ENCODE assay signal across 10 cellular contexts in genomic region chr2:197709140-197709539, GRCh38. TPM values are rescaled to one million over a fixed set of nuclear protein-coding genes. Genes with fewer than 3 reads are reported as not detected.
DNase-seq lines count a peak whose midpoint lies in the region; ATAC-seq, FAIRE-seq and TF ChIP-seq lines count a peak whose summit lies in the region.
"Not testable (repeated sequence)": the region's sequence is repeated elsewhere in the genome, so short reads cannot be mapped to it uniquely, and the experiment has no call there.
"Had no signal": no experiment of that assay in that cellular context is flagged by ENCODE, and none has a peak within 500 bp of the region (broad histone marks: within the 10 kb centered on the region; RNA-seq: fewer than 3 reads in every experiment).

No MANE protein-coding gene starts in this region.

- H3K4me1 ChIP-seq in ACC112 (ENCODE audit: control insufficient read depth, insufficient read depth, low read length, unreplicated experiment) = peaks cover 14% of the 10 kb centered on the region
- H3K4me1 ChIP-seq in H9 (ENCODE audit: insufficient read depth, low read length); H1 (replicated peaks in 1 of 4; ENCODE audit: control insufficient read depth in 3 of 4, insufficient read depth in 4 of 4, low read length in 3 of 4): not testable (repeated sequence)
- H3K4me1 ChIP-seq in MM.1S (ENCODE audit: low read length) = peaks cover 24% of the 10 kb centered on the region
- H3K4me1 ChIP-seq in smooth muscle cell (ENCODE audit: low read depth) = peaks cover 33% of the 10 kb centered on the region

- H4K8ac ChIP-seq in H9 (replicated peaks; ENCODE audit: insufficient read length, low read depth, low read length); H1 (ENCODE audit: extremely low read depth, insufficient read depth, low read length): not testable (repeated sequence)

- peaks cover 14% of the 10 kb centered on the region for H3F3A ChIP-seq in MM.1S (ENCODE audit: insufficient read depth, low read length)
- not testable (repeated sequence) for H3F3A ChIP-seq in smooth muscle cell (ENCODE audit: low read depth)

- H3K56ac ChIP-seq in H9 (ENCODE audit: insufficient read length, low read depth, low read length); H1 (replicated peaks; ENCODE audit: insufficient read length, low read depth, low read length): not testable (repeated sequence)

- not testable (repeated sequence) for H2BK20ac ChIP-seq in H9 (ENCODE audit: low read depth, low read length, poor library complexity, severe bottlenecking); H1 (ENCODE audit: low read length)

- not testable (repeated sequence) for H3K9me2 ChIP-seq in MM.1S (replicated peaks; ENCODE audit: insufficient read depth, low read length)

- H3K9ac ChIP-seq in H9 (ENCODE audit: extremely low read depth, insufficient read length, low read length); MM.1S (ENCODE audit: low read length); H1 (replicated peaks in 1 of 4; ENCODE audit: extremely low read depth in 1 of 4, low read depth in 3 of 4, low read length in 3 of 4); smooth muscle cell (ENCODE audit: low read depth): not testable (repeated sequence)

- not testable (repeated sequence) for DNase-seq in H9; MM.1S; WTC11 (ENCODE audit: low spot score); activated naive CD8-positive, alpha-beta T cell treated with anti-CD3 and anti-CD28 coated beads for 36 hours; H1 (ENCODE audit: low read depth in 1 of 2, low spot score in 2 of 2); memory B cell (ENCODE audit: low spot score in 2 of 2); smooth muscle cell (lab: John Stamatoyannopoulos, UW; ENCODE audit: unreplicated experiment)

- TF ChIP-seq CTCF in H9 (conservative IDR thresholded peaks at IDR 0.05); MM.1S (IDR thresholded peaks at IDR 0.05; ENCODE audit: low read length); WTC11 (IDR thresholded peaks at IDR 0.05); H1 (IDR thresholded peaks at IDR 0.05; ENCODE audit: control extremely low read depth in 1 of 3, insufficient read depth in 1 of 3, low read depth in 1 of 3, low read length in 3 of 3); smooth muscle cell (IDR thresholded peaks at IDR 0.05; ENCODE audit: borderline replicate concordance, insufficient read depth, poor library complexity, severe bottlenecking): not testable (repeated sequence)

- CTCF ChIA-PET in WTC11 (lab: Charles Lee) = interaction anchor here (0.7 to 0.8 kb wide), 2 partner anchors 9 to 13 kb away, joined by 3 to 5 read pairs; no protein-coding TSS in a partner anchor
- CTCF ChIA-PET in H1 (lab: Charles Lee; ENCODE audit: partially characterized antibody) = interaction anchor here (0.7 to 1.1 kb wide), 2 partner anchors 37 to 55 kb away, joined by 3 read pairs; no protein-coding TSS in a partner anchor

- not testable (repeated sequence) for H3K4ac ChIP-seq in H9 (ENCODE audit: low read depth, low read length); H1 (replicated peaks; ENCODE audit: insufficient read length, low read depth, low read length)

- H3K27ac Mint-ChIP-seq in H9 = peak overlapping the region in 1 of 3 experiments; percentile 19; a peak in 1 of 7 replicates
- peak overlapping the region; percentile 83; the same call in 1 of the 2 replicates for H3K27ac Mint-ChIP-seq in WTC11
- not testable (repeated sequence) for H3K27ac Mint-ChIP-seq in activated naive CD8-positive, alpha-beta T cell treated with anti-CD3 and anti-CD28 coated beads for 36 hours; memory B cell

- H2BK5ac ChIP-seq in H9 (ENCODE audit: insufficient read length, low read length); H1 (ENCODE audit: low read depth, low read length): not testable (repeated sequence)

- not testable (repeated sequence) for H3K36me3 ChIP-seq in ACC112 (ENCODE audit: insufficient read depth, low read length); MM.1S (replicated peaks; ENCODE audit: insufficient read depth, low read length); smooth muscle cell (ENCODE audit: low read depth)
- H3K36me3 ChIP-seq in H1 (ENCODE audit: control insufficient read depth in 2 of 4, insufficient read depth in 4 of 4, low read length in 3 of 4) = peaks cover 3 to 16% (median 5%) of the 10 kb centered on the region in 4 experiments; a peak in 5 of 8 replicates

- not testable (repeated sequence) for TF ChIP-seq RAD21 in H1 (IDR thresholded peaks at IDR 0.05 in 1 of 2, conservative IDR thresholded peaks at IDR 0.05 in 1 of 2; ENCODE audit: low read depth in 2 of 2, low read length in 2 of 2)

- H2AFZ ChIP-seq in ACC112 (ENCODE audit: low read length, unreplicated experiment); H9 (ENCODE audit: low read length); MM.1S (ENCODE audit: low read length); H1 (ENCODE audit: low read length); smooth muscle cell (ENCODE audit: low read depth): not testable (repeated sequence)

- H4K5ac ChIP-seq in H9 (ENCODE audit: insufficient read length, low read depth, low read length); H1 (ENCODE audit: insufficient read length, low read depth, low read length): not testable (repeated sequence)

- H3K4me2 ChIP-seq in H9 (ENCODE audit: insufficient read depth, insufficient read length, low read length) (peak overlapping the region; percentile 40), MM.1S (ENCODE audit: low read depth, low read length) (peak overlapping the region; percentile 84; the same call in 1 of the 2 replicates), H1 (ENCODE audit: insufficient read depth in 1 of 2, low read depth in 2 of 2, low read length in 2 of 2) (peak overlapping the region; percentile 88 to 98; a peak in 3 of 4 replicates), smooth muscle cell (peak overlapping the region; percentile 100)

- peak overlapping the region; percentile 83; the same call in 1 of the 2 replicates for H3K4me3 ChIP-seq in ACC112 (ENCODE audit: low read depth, low read length)
- not testable (repeated sequence) for H3K4me3 ChIP-seq in MM.1S (ENCODE audit: low read length); smooth muscle cell
- H3K4me3 ChIP-seq in H1 (ENCODE audit: extremely low read depth in 1 of 4, insufficient read depth in 2 of 4, low read depth in 3 of 4, low read length in 4 of 4) = peak overlapping the region in 1 of 4 experiments; percentile 92; a peak in 2 of 8 replicates

- not testable (repeated sequence) for H3K27me3 ChIP-seq in ACC112 (ENCODE audit: insufficient read depth, low read length); H9 (ENCODE audit: insufficient read depth, low read length); MM.1S (replicated peaks; ENCODE audit: insufficient read depth, low read length); H1 (replicated peaks in 1 of 4; ENCODE audit: control insufficient read depth in 3 of 4, extremely low read depth in 1 of 4, insufficient read depth in 3 of 4, low read length in 3 of 4); smooth muscle cell (ENCODE audit: low read depth)

- no CpG with 5 or more reads among the region's 7 CpGs for WGBS in H9 (ENCODE audit: extremely low coverage, insufficient read length, low lambda C conversion rate)
- WGBS in H1 (ENCODE audit: extremely low coverage in 1 of 2, insufficient coverage in 1 of 2, insufficient read length in 1 of 2, insufficient replicate concordance in 2 of 2, low coverage in 1 of 2, low lambda C conversion rate in 2 of 2, missing lambda C conversion rate in 1 of 2), 2 experiments = 82% methylated on average over 7 of the region's 7 CpGs; no CpG with 5 or more reads in 1 of the 2 experiments
- WGBS in smooth muscle cell (ENCODE audit: low lambda C conversion rate) = 88% methylated on average over 7 of the region's 7 CpGs

- H3K14ac ChIP-seq in H9 (ENCODE audit: insufficient read depth, low read length); H1 (ENCODE audit: insufficient read length): not testable (repeated sequence)

- H3K23me2 ChIP-seq in H9 (ENCODE audit: insufficient read length, low read depth, low read length, poor library complexity, severe bottlenecking) (peaks cover 16% of the 10 kb centered on the region), H1 (ENCODE audit: low read depth, low read length) (peaks cover 22% of the 10 kb centered on the region)

- peak overlapping the region; percentile 26 to 87; a peak in 4 of 5 replicates for H3K4me3 Mint-ChIP-seq in H9
- H3K4me3 Mint-ChIP-seq in WTC11 = peak overlapping the region; percentile 84
- peak overlapping the region; percentile 74 for H3K4me3 Mint-ChIP-seq in activated naive CD8-positive, alpha-beta T cell treated with anti-CD3 and anti-CD28 coated beads for 36 hours
- H3K4me3 Mint-ChIP-seq in memory B cell = peak overlapping the region; percentile 27

- H3K36me3 Mint-ChIP-seq in H9 (ENCODE audit: insufficient read depth in 1 of 3, low read depth in 3 of 3) (peaks cover 0 to 22% (median 14%) of the 10 kb centered on the region in 3 experiments; a peak in 5 of 7 replicates), WTC11 (peaks cover 35% of the 10 kb centered on the region), memory B cell (peaks cover 14% of the 10 kb centered on the region)
- H3K36me3 Mint-ChIP-seq in activated naive CD8-positive, alpha-beta T cell treated with anti-CD3 and anti-CD28 coated beads for 36 hours = peaks cover 42% of the 10 kb centered on the region

- H2BK15ac ChIP-seq in H9 (ENCODE audit: low read depth, low read length); H1 (ENCODE audit: low read length): not testable (repeated sequence)

- H3K18ac ChIP-seq in H9 (ENCODE audit: insufficient read length, low read depth, low read length); H1 (ENCODE audit: extremely low read depth, low read length): not testable (repeated sequence)

- H3K79me2 ChIP-seq in ACC112 (ENCODE audit: control insufficient read depth, insufficient read depth, low read length, unreplicated experiment) (peaks cover 47% of the 10 kb centered on the region), H9 (ENCODE audit: insufficient read depth, low read length) (peaks cover 30% of the 10 kb centered on the region; the same call in 1 of the 2 replicates), MM.1S (ENCODE audit: low read length) (peaks cover 73% of the 10 kb centered on the region), H1 (ENCODE audit: control insufficient read depth in 1 of 2, insufficient read depth in 2 of 2, low read length in 2 of 2) (peaks cover 21 to 61% of the 10 kb centered on the region in 2 experiments), smooth muscle cell (ENCODE audit: low read depth) (peaks cover 35% of the 10 kb centered on the region)

- not testable (repeated sequence) for ATAC-seq in WTC11; memory B cell (ENCODE audit: low read depth)

- not testable (repeated sequence) for H3K79me1 ChIP-seq in H9 (ENCODE audit: insufficient read depth, low read depth, low read length, poor library complexity, severe bottlenecking); H1 (ENCODE audit: low read depth, low read length)

- H3K4me1 Mint-ChIP-seq in H9 (peaks cover 26 to 35% of the 10 kb centered on the region in 2 experiments), WTC11 (peaks cover 33% of the 10 kb centered on the region), memory B cell (peaks cover 44% of the 10 kb centered on the region)
- peaks cover 51% of the 10 kb centered on the region for H3K4me1 Mint-ChIP-seq in activated naive CD8-positive, alpha-beta T cell treated with anti-CD3 and anti-CD28 coated beads for 36 hours

- H3K23ac ChIP-seq in H9 (ENCODE audit: insufficient read length, low read depth, low read length); H1 (ENCODE audit: insufficient read length): not testable (repeated sequence)

- H3K27me3 Mint-ChIP-seq in H9 (ENCODE audit: low read depth); WTC11 (ENCODE audit: low read depth); activated naive CD8-positive, alpha-beta T cell treated with anti-CD3 and anti-CD28 coated beads for 36 hours; memory B cell: not testable (repeated sequence)

- not testable (repeated sequence) for H4K20me1 ChIP-seq in H9 (ENCODE audit: control insufficient read depth, insufficient read depth, insufficient read length); smooth muscle cell (ENCODE audit: low read depth)
- H4K20me1 ChIP-seq in MM.1S (ENCODE audit: insufficient read depth, low read length) = peaks cover 27% of the 10 kb centered on the region
- peaks cover 16 to 29% of the 10 kb centered on the region in 2 experiments for H4K20me1 ChIP-seq in H1 (replicated peaks in 1 of 2; ENCODE audit: control insufficient read depth in 1 of 2, insufficient read depth in 2 of 2, low read length in 2 of 2)

- POLR2A ChIA-PET in WTC11 (lab: Charles Lee) = not testable (repeated sequence)
- POLR2A ChIA-PET in H1 (lab: Charles Lee; ENCODE audit: partially characterized antibody) = interaction anchor here (0.6 kb wide), 1 partner anchor 53 kb away, joined by 5 read pairs; no protein-coding TSS in a partner anchor

- not testable (repeated sequence) for H3K9me3 ChIP-seq in H9 (ENCODE audit: control insufficient read depth, low read depth, low read length); MM.1S (replicated peaks; ENCODE audit: insufficient read depth, low read length); H1 (ENCODE audit: insufficient read depth in 2 of 2, low read depth in 1 of 2, low read length in 1 of 2); smooth muscle cell (replicated peaks; ENCODE audit: low read depth)

- not testable (repeated sequence) for TF ChIP-seq POLR2A in H1 (IDR thresholded peaks at IDR 0.05; ENCODE audit: control extremely low read depth in 1 of 2, low read depth in 2 of 2, low read length in 2 of 2)

- H3T11ph ChIP-seq in H9 (ENCODE audit: low read length) = not testable (repeated sequence)

- H2AK5ac ChIP-seq in H9 (ENCODE audit: insufficient read length, low read length); H1 (ENCODE audit: low read depth, low read length): not testable (repeated sequence)

- not testable (repeated sequence) for H2BK120ac ChIP-seq in H9 (ENCODE audit: low read depth, low read length, poor library complexity, severe bottlenecking); H1 (replicated peaks; ENCODE audit: low read depth, low read length)

- FAIRE-seq in H1 (lab: Jason Lieb, UNC) = not testable (repeated sequence)

- not testable (repeated sequence) for H2BK12ac ChIP-seq in H9 (ENCODE audit: insufficient read length, low read depth, low read length); H1 (ENCODE audit: low read depth, low read length)

- not testable (repeated sequence) for H3K27ac ChIP-seq in ACC112 (ENCODE audit: low read depth, low read length); H9 (ENCODE audit: insufficient read length, low read depth, low read length); MM.1S (ENCODE audit: low read length); H1 (ENCODE audit: low read depth, low read length); smooth muscle cell (ENCODE audit: low read depth)

- not testable (repeated sequence) for H3K9me3 Mint-ChIP-seq in H9; WTC11; activated naive CD8-positive, alpha-beta T cell treated with anti-CD3 and anti-CD28 coated beads for 36 hours; memory B cell

- TF ChIP-seq EP300 in H1 (IDR thresholded peaks at IDR 0.05; ENCODE audit: borderline replicate concordance in 1 of 2, low read depth in 2 of 2, low read length in 2 of 2) = not testable (repeated sequence)

- not testable (repeated sequence) for H4K91ac ChIP-seq in H9 (ENCODE audit: insufficient read length, low read depth, low read length); H1 (replicated peaks; ENCODE audit: insufficient read length, low read length)

RNA-seq across cellular contexts. Expression of gene MARS2, which starts 4.0 kb away (rescaled TPM):
- total RNA-seq in H9 (2021) (20.9 and 21.0 TPM in 2 replicates), WTC11 (2021) (24.8 to 32.2 TPM (median 25.6 TPM) in 3 replicates), smooth muscle cell (1.3 and 2.0 TPM in 2 replicates)
- 10 to 100 TPM; 24.3 to 25.1 TPM for total RNA-seq in activated naive CD8-positive, alpha-beta T cell treated with anti-CD3 and anti-CD28 coated beads for 36 hours
- 26.8 and 27.2 TPM in 2 replicates for total RNA-seq in H1 (2021; fragmentation: NEBNext Ultra II Directional; extraction: Animal tissue kit (Norgen Biotek cat#: 25700))
- polyA plus RNA-seq in H1 (2011; rRNA removed) (15.7 and 18.9 TPM in 2 replicates), smooth muscle cell (1.4 TPM in 1 of 2 replicates, not detected in the other)
- 14.5 TPM for polyA plus RNA-seq in H1 (2011; cell fraction: cytosol; rRNA removed)
- 29.7 TPM for polyA plus RNA-seq in H1 (2011; cell fraction: nucleus; rRNA removed)
- polyA plus RNA-seq in H1 (2012, experiment 1 of 2) = 15.5 to 21.2 TPM (median 17.2 TPM) in 4 replicates
- polyA plus RNA-seq in H1 (2012, experiment 2 of 2) = 15.7 TPM
- 15.6 TPM for polyA plus RNA-seq in H1 (2013, experiment 1 of 2)
- 13.8 TPM for polyA plus RNA-seq in H1 (2013, experiment 2 of 2)
- polyA minus RNA-seq in H1 (2011; rRNA and poly(A)+ RNA removed) = 37.6 and 40.7 TPM in 2 replicates
- 18.6 TPM for polyA minus RNA-seq in H1 (2011; cell fraction: cytosol; rRNA and poly(A)+ RNA removed)
- 49.0 TPM for polyA minus RNA-seq in H1 (2011; cell fraction: nucleus; rRNA and poly(A)+ RNA removed)

RNA-seq across cellular contexts. Expression of gene RFTN2, which starts 33.8 kb away (rescaled TPM):
- 0.11 and 0.28 TPM in 2 replicates for total RNA-seq in H9 (2021)
- total RNA-seq in WTC11 (2021) = 1.1 to 1.9 TPM (median 1.5 TPM) in 3 replicates
- total RNA-seq in activated naive CD8-positive, alpha-beta T cell treated with anti-CD3 and anti-CD28 coated beads for 36 hours = not detected
- total RNA-seq in H1 (2021; fragmentation: NEBNext Ultra II Directional; extraction: Animal tissue kit (Norgen Biotek cat#: 25700)) = 1.2 and 2.4 TPM in 2 replicates
- polyA plus RNA-seq in H1 (2011; rRNA removed) = 0.42 and 2.3 TPM in 2 replicates
- polyA plus RNA-seq in H1 (2011; cell fraction: cytosol; rRNA removed) = 1.2 TPM
- 0.58 TPM for polyA plus RNA-seq in H1 (2011; cell fraction: nucleus; rRNA removed)
- polyA plus RNA-seq in H1 (2012, experiment 1 of 2) = 1.2 to 3.8 TPM (median 1.7 TPM) in 4 replicates
- polyA plus RNA-seq in H1 (2012, experiment 2 of 2) = 0.12 TPM
- polyA plus RNA-seq in H1 (2013, experiment 1 of 2) = 1.5 TPM
- 1.5 TPM for polyA plus RNA-seq in H1 (2013, experiment 2 of 2)
- polyA minus RNA-seq in H1 (2011; rRNA and poly(A)+ RNA removed) = 3.0 and 4.4 TPM in 2 replicates
- 2.3 TPM for polyA minus RNA-seq in H1 (2011; cell fraction: cytosol; rRNA and poly(A)+ RNA removed)
- 3.0 TPM for polyA minus RNA-seq in H1 (2011; cell fraction: nucleus; rRNA and poly(A)+ RNA removed)
- total RNA-seq in smooth muscle cell = 15.9 and 29.2 TPM in 2 replicates
- 4.6 and 9.5 TPM in 2 replicates for polyA plus RNA-seq in smooth muscle cell
- total RNA-seq: activated CD4-positive, alpha-beta memory T cell treated with anti-CD3 and anti-CD28 coated beads for 36 hours; G401 had no signal

Comparison
In these comparisons a context has a peak if more than half of its experiments do, and no peak if none do; other contexts are left out.
1. H3K4me2 ChIP-seq: peak in every context shown above with its lines; median percentile 100 in smooth muscle cell; 93 in H1; 84 in MM.1S; 40 in H9.
2. H3K4me3 Mint-ChIP-seq: peak in every context shown above with its lines; median percentile 84 in WTC11; 74 in activated naive CD8-positive, alpha-beta T cell treated with anti-CD3 and anti-CD28 coated beads for 36 hours; 56 in H9; 27 in memory B cell.